In genomic region chr3:64225695-64226499, GRCh38 we compare ENCODE assay signal across 9 cellular contexts. TPM values are rescaled to one million over a fixed set of nuclear protein-coding genes. Genes with fewer than 3 reads are reported as not detected.
A peak's percentile ranks its signal among the peaks of the same experiment; 100 is the strongest.
DNase-seq lines count a peak whose midpoint lies in the region; ATAC-seq and TF ChIP-seq lines count a peak whose summit lies in the region.
"Had no signal": no experiment of that assay in that cellular context is flagged by ENCODE, and none has a peak within 500 bp of the region (broad histone marks: within the 10 kb centered on the region; RNA-seq: fewer than 3 reads in every experiment).

No MANE protein-coding gene starts in this region.

- H3K9me3 ChIP-seq in heart right ventricle, result no peaks in the 10 kb centered on the region
- no peaks in the 10 kb centered on the region for H3K9me3 ChIP-seq in right lobe of liver

- POLR2A ChIA-PET in activated B cell treated with CpG ODN at 0.5 μM for 24 hours (lab: Charles Lee), result no interaction called here

- ATAC-seq in heart right ventricle, result no peak
- ATAC-seq in Right ventricle myocardium superior (ENCODE audit: poor library complexity), result no peak
- no peak for ATAC-seq in activated B cell treated with CpG ODN at 0.5 μM for 24 hours (ENCODE audit: low read depth)
- no peak for ATAC-seq in right lobe of liver
- no peak for ATAC-seq in effector memory CD8-positive, alpha-beta T cell (replicated peaks)

- WGBS in heart right ventricle, 2 donors, result 63 to 74% methylated on average over 7 of the region's 7 CpGs
- 49% methylated on average over 7 of the region's 7 CpGs for WGBS in right lobe of liver (ENCODE audit: insufficient coverage, low coverage, low lambda C conversion rate, missing lambda C conversion rate)
- WGBS in urinary bladder, result 54% methylated on average over 7 of the region's 7 CpGs

- H3K27ac ChIP-seq in heart right ventricle (peak overlapping the region in 8 of 10 donors; percentile 36 to 89 (median 79)), right lobe of liver (peak overlapping the region; percentile 14 to 57 (median 52)), urinary bladder (ENCODE audit: low read depth) (peak overlapping the region; percentile 51)

- peaks cover 14% of the 10 kb centered on the region for H3K4me1 Mint-ChIP-seq in activated B cell treated with CpG ODN at 0.5 μM for 24 hours
- no peaks in the 10 kb centered on the region for H3K4me1 Mint-ChIP-seq in effector memory CD8-positive, alpha-beta T cell (ENCODE audit: low read depth in 2 of 2)

- no peaks in the 10 kb centered on the region for H3K9me3 Mint-ChIP-seq in activated B cell treated with CpG ODN at 0.5 μM for 24 hours
- no peaks in the 10 kb centered on the region for H3K9me3 Mint-ChIP-seq in effector memory CD8-positive, alpha-beta T cell

- intact Hi-C loops in heart right ventricle (cut with DNase I), result loop anchor here in 6 of 10 donors (1.0 to 10.0 kb wide), 8 partner anchors 36 to 194 kb away; no protein-coding TSS in a partner anchor
- intact Hi-C loops in Right ventricle myocardium superior (cut with DNase I), result loop anchor here (10.0 kb wide), 1 partner anchor 191 kb away; no protein-coding TSS in a partner anchor
- intact Hi-C loops in activated B cell treated with CpG ODN at 0.5 μM for 24 hours (cut with micrococcal nuclease), result loop anchor here (10.0 kb wide), 1 partner anchor 191 kb away; no protein-coding TSS in a partner anchor
- intact Hi-C loops in right lobe of liver (cut with DNase I), result no loop called here

- no peaks in the 10 kb centered on the region for H3K27me3 ChIP-seq in heart right ventricle
- no peaks in the 10 kb centered on the region for H3K27me3 ChIP-seq in right lobe of liver

- peak overlapping the region; percentile 81 for H3K4me3 Mint-ChIP-seq in activated B cell treated with CpG ODN at 0.5 μM for 24 hours
- H3K4me3 Mint-ChIP-seq in effector memory CD8-positive, alpha-beta T cell, result no peak overlapping the region

- no peak for TF ChIP-seq POLR2A in right lobe of liver (IDR thresholded peaks at IDR 0.05)

- H3K36me3 Mint-ChIP-seq in activated B cell treated with CpG ODN at 0.5 μM for 24 hours (ENCODE audit: low read depth), result no peaks in the 10 kb centered on the region
- H3K36me3 Mint-ChIP-seq in effector memory CD8-positive, alpha-beta T cell (ENCODE audit: insufficient read depth), result no peaks in the 10 kb centered on the region

- H3K36me3 ChIP-seq in heart right ventricle (no peaks in the 10 kb centered on the region), right lobe of liver (no peaks in the 10 kb centered on the region), urinary bladder (ENCODE audit: insufficient read depth) (no peaks in the 10 kb centered on the region)

- no peak for DNase-seq in heart right ventricle
- DNase-seq in Right ventricle myocardium superior, result no peak
- no peak for DNase-seq in activated B cell treated with CpG ODN at 0.5 μM for 24 hours
- DNase-seq in right lobe of liver, result no peak
- no peak for DNase-seq in activated T-cell treated with anti-CD3 and anti-CD28 coated beads, Interleukin-2, amount 50 U/mL, for 1 hour
- no peak for DNase-seq in midbrain (lab: John Stamatoyannopoulos, UW)
- DNase-seq in effector memory CD8-positive, alpha-beta T cell, result no peak
- DNase-seq: NCI-H1092 had no signal

- CTCF ChIA-PET in activated B cell treated with CpG ODN at 0.5 μM for 24 hours (lab: Charles Lee), result no interaction called here

- H3K4me3 ChIP-seq in heart right ventricle, result peak overlapping the region in 7 of 10 donors; percentile 23 to 54 (median 48)
- H3K4me3 ChIP-seq in right lobe of liver, result no peak overlapping the region
- peak overlapping the region; percentile 19 for H3K4me3 ChIP-seq in urinary bladder (ENCODE audit: low read depth, low read length)

- no peaks in the 10 kb centered on the region for H3K27me3 Mint-ChIP-seq in activated B cell treated with CpG ODN at 0.5 μM for 24 hours
- peaks cover 4 to 20% of the 10 kb centered on the region in 2 donors for H3K27me3 Mint-ChIP-seq in effector memory CD8-positive, alpha-beta T cell

- H3K27ac Mint-ChIP-seq in activated B cell treated with CpG ODN at 0.5 μM for 24 hours, result no peak overlapping the region
- no peak overlapping the region for H3K27ac Mint-ChIP-seq in effector memory CD8-positive, alpha-beta T cell

- TF ChIP-seq CTCF in heart right ventricle (IDR thresholded peaks at IDR 0.05), result no peak
- no peak for TF ChIP-seq CTCF in activated B cell treated with CpG ODN at 0.5 μM for 24 hours (IDR thresholded peaks at IDR 0.05)
- TF ChIP-seq CTCF in right lobe of liver (IDR thresholded peaks at IDR 0.05), result no peak

- H3K4me1 ChIP-seq in heart right ventricle, result peaks cover 7 to 75% (median 51%) of the 10 kb centered on the region in 9 donors
- no peaks in the 10 kb centered on the region for H3K4me1 ChIP-seq in right lobe of liver
- H3K4me1 ChIP-seq in urinary bladder (ENCODE audit: insufficient read depth), result peaks cover 3% of the 10 kb centered on the region

RNA-seq across cellular contexts. Expression of gene PRICKLE2, which starts 0.6 kb away (rescaled TPM):
- 10 to 100 TPM in 4 of 10 donors, 1 to 10 TPM in 6; 6.4 to 12.2 (median 8.4) TPM for total RNA-seq in heart right ventricle
- 1 to 10 TPM; 1.8 to 1.9 TPM for polyA plus RNA-seq in heart right ventricle
- 5.9 TPM for total RNA-seq in Right ventricle myocardium superior
- total RNA-seq in activated B cell treated with CpG ODN at 0.5 μM for 24 hours, result 0.33 and 1.2 TPM in 2 replicates
- 1 to 10 TPM; 2.4 to 4.4 (median 3.3) TPM for total RNA-seq in right lobe of liver
- total RNA-seq in urinary bladder, result 89.7 TPM
- polyA plus RNA-seq in urinary bladder, result 22.4 TPM

Comparison
In these comparisons a context has a peak if more than half of its experiments do, and no peak if none do; other contexts are left out.
1. H3K4me3 ChIP-seq: peak in heart right ventricle (7 of 10) and urinary bladder (single experiment); none in right lobe of liver (0 of 3).
2. intact Hi-C loops: an anchor here in heart right ventricle (1.0 to 10.0 kb wide), Right ventricle myocardium superior (10.0 kb wide) and activated B cell treated with CpG ODN at 0.5 μM for 24 hours (10.0 kb wide); none called in right lobe of liver.
3. Peak in every context shown above with its lines, with median percentiles within 50 percentile points of each other: H3K27ac ChIP-seq.